ENCODE assay signal across 7 cellular contexts in the genomic region with DNA sequence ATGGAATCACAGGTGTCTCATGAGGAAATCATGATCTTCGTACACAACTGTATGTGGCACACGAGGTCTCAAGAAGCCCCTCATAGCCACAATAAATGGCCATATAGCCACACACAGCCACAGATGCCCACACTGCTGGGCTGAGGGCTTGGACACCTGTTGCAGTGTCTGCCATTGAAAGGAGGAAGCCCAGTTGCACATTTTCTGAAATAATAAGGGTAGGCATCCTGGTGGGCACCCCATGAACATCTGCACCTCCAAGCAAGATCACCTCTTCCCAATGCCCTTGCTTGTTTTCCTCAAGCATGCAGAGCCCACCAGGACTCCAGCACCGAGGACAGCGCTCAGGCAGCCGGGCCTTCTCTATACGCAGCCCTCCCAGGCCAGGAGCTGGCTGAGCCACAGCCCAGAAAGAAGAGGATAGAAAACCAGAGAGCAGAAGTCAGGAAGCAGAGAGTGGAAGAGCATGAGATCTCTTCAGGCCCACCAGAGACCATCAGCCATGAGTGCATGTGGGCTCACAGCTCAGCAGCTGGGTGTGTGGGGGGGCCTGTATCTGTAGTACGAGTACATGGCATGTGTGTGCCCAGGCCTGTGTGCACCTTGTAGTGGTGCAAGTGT. TPM values are rescaled to one million over a fixed set of nuclear protein-coding genes. Genes with fewer than 3 reads are reported as not detected.
DNase-seq lines count a peak whose midpoint lies in the region; ATAC-seq, FAIRE-seq and TF ChIP-seq lines count a peak whose summit lies in the region.

No MANE protein-coding gene starts in this region.

- no peak for TF ChIP-seq POLR2A in GM12892 (IDR thresholded peaks at IDR 0.05; ENCODE audit: low read depth, low read length)

- no peaks in the 10 kb centered on the region for H3K36me3 ChIP-seq in pancreas

- ATAC-seq in pancreas (peak in 2 of 4 donors; percentile 31 to 55), GM21423 (IDR thresholded peaks at IDR 0.05; ENCODE audit: unreplicated experiment) (no peak)

- intact Hi-C loops in pancreas (cut with DNase I): no loop called here

- CTCF ChIA-PET in activated CD4-positive, alpha-beta T cell treated with anti-CD3 and anti-CD28 coated beads, Interleukin-2, amount 10 ng/mL, durations not matched to agents 7 days and 5 days (lab: Charles Lee): interaction anchor here (1.3 kb wide), 1 partner anchor 50 kb away, joined by 3 read pairs; no protein-coding TSS in a partner anchor

- H3K36me3 Mint-ChIP-seq in activated CD4-positive, alpha-beta T cell treated with anti-CD3 and anti-CD28 coated beads, Interleukin-2, amount 10 ng/mL, durations not matched to agents 7 days and 5 days (ENCODE audit: low read depth): peaks cover 4% of the 10 kb centered on the region

- H3K27me3 Mint-ChIP-seq in activated CD4-positive, alpha-beta T cell treated with anti-CD3 and anti-CD28 coated beads, Interleukin-2, amount 10 ng/mL, durations not matched to agents 7 days and 5 days: peaks cover 79% of the 10 kb centered on the region

- peak overlapping the region; percentile 54 for H3K4me3 Mint-ChIP-seq in activated CD4-positive, alpha-beta T cell treated with anti-CD3 and anti-CD28 coated beads, Interleukin-2, amount 10 ng/mL, durations not matched to agents 7 days and 5 days

- no peaks in the 10 kb centered on the region for H3K9me3 Mint-ChIP-seq in activated CD4-positive, alpha-beta T cell treated with anti-CD3 and anti-CD28 coated beads, Interleukin-2, amount 10 ng/mL, durations not matched to agents 7 days and 5 days

- no peaks in the 10 kb centered on the region for H3K9me3 ChIP-seq in pancreas

- no peak overlapping the region for H3K4me3 ChIP-seq in fibroblast of pulmonary artery (replicated peaks; ENCODE audit: low read depth, low read length)
- H3K4me3 ChIP-seq in pancreas: peak overlapping the region in 1 of 4 donors; percentile 80

- H3K27me3 ChIP-seq in pancreas: no peaks in the 10 kb centered on the region

- H3K27ac ChIP-seq in pancreas: no peak overlapping the region

- no peak overlapping the region for H3K27ac Mint-ChIP-seq in activated CD4-positive, alpha-beta T cell treated with anti-CD3 and anti-CD28 coated beads, Interleukin-2, amount 10 ng/mL, durations not matched to agents 7 days and 5 days

- H3K4me1 ChIP-seq in pancreas: no peaks in the 10 kb centered on the region

- H3K4me1 Mint-ChIP-seq in activated CD4-positive, alpha-beta T cell treated with anti-CD3 and anti-CD28 coated beads, Interleukin-2, amount 10 ng/mL, durations not matched to agents 7 days and 5 days: peaks cover 42% of the 10 kb centered on the region

- DNase-seq in HTR-8/SVneo (ENCODE audit: insufficient read length, low spot score): peak; percentile 43
- peak; percentile 46 for DNase-seq in activated CD4-positive, alpha-beta T cell treated with anti-CD3 and anti-CD28 coated beads, Interleukin-2, amount 10 ng/mL, durations not matched to agents 7 days and 5 days
- DNase-seq in fibroblast of pulmonary artery (ENCODE audit: low read depth): peak; percentile 82
- peak in 5 of 6 donors; percentile 2 to 63 (median 23) for DNase-seq in pancreas
- no peak for DNase-seq in NOMO-1 (lab: John Stamatoyannopoulos, UW; ENCODE audit: unreplicated experiment in 2 of 2)
- no peak for DNase-seq in GM12892 (ENCODE audit: insufficient read length)

- TF ChIP-seq CTCF in fibroblast of pulmonary artery (IDR thresholded peaks at IDR 0.05; ENCODE audit: low read length, missing control alignments) (no peak), pancreas (IDR thresholded peaks at IDR 0.05) (no peak)

- 64 to 66% methylated on average over 7 of the region's 7 CpGs for WGBS in pancreas, 2 donors

- FAIRE-seq in HTR-8/SVneo (lab: Jason Lieb, UNC) (no peak), pancreas (lab: Jason Lieb, UNC) (no peak), GM12892 (lab: Jason Lieb, UNC) (no peak)

- POLR2A ChIA-PET in activated CD4-positive, alpha-beta T cell treated with anti-CD3 and anti-CD28 coated beads, Interleukin-2, amount 10 ng/mL, durations not matched to agents 7 days and 5 days (lab: Charles Lee): interaction anchor here (0.6 kb wide), 1 partner anchor 749 kb away, joined by 3 read pairs; the partner anchor contains the start of gene CDC42SE2

RNA-seq across cellular contexts. Expression of gene ACSL6, which starts 1.0 kb away (rescaled TPM):
- 10 to 100 TPM; 26.5 to 38.8 TPM for total RNA-seq in activated CD4-positive, alpha-beta T cell treated with anti-CD3 and anti-CD28 coated beads, Interleukin-2, amount 10 ng/mL, durations not matched to agents 7 days and 5 days
- 1 to 10 TPM in 4 of 6 donors, under 1 TPM in 2; 0.83 to 3.3 (median 1.1) TPM for total RNA-seq in pancreas
- 1 to 10 TPM in 1 of 2 donors, under 1 TPM in 1; 0.99 to 2.0 TPM for polyA plus RNA-seq in pancreas
- polyA plus RNA-seq in GM12892 (2012; ENCODE audit: missing spikeins): not detected

RNA-seq across cellular contexts. Expression of gene IL3, which starts 48.0 kb away (rescaled TPM):
- total RNA-seq in activated CD4-positive, alpha-beta T cell treated with anti-CD3 and anti-CD28 coated beads, Interleukin-2, amount 10 ng/mL, durations not matched to agents 7 days and 5 days: under 1 TPM; 0.20 to 0.40 TPM
- not detected for total RNA-seq in pancreas
- not detected for polyA plus RNA-seq in pancreas
- not detected for polyA plus RNA-seq in GM12892 (2012; ENCODE audit: missing spikeins)

Comparison
In these comparisons a context has a peak if more than half of its experiments do, and no peak if none do; other contexts are left out.
1. DNase-seq: peak in HTR-8/SVneo (single experiment), activated CD4-positive, alpha-beta T cell treated with anti-CD3 and anti-CD28 coated beads, Interleukin-2, amount 10 ng/mL, durations not matched to agents 7 days and 5 days (single experiment), fibroblast of pulmonary artery (single experiment) and pancreas (5 of 6); none in NOMO-1 (0 of 2) and GM12892 (single experiment).
2. RNA of gene ACSL6, which starts 1.0 kb away (total RNA-seq): 26.5 to 38.8 TPM in activated CD4-positive, alpha-beta T cell treated with anti-CD3 and anti-CD28 coated beads, Interleukin-2, amount 10 ng/mL, durations not matched to agents 7 days and 5 days; 0.83 to 3.3 TPM in pancreas; every median in the first group is over 4 times any median in the second.